Comparison of ENCODE assay signal across 19 cellular contexts in genomic region chr12:131142891-131143637, GRCh38.
DNase-seq lines count a peak whose midpoint lies in the region; ATAC-seq and TF ChIP-seq lines count a peak whose summit lies in the region.
"Had no signal": no experiment of that assay in that cellular context is flagged by ENCODE, and none has a peak within 500 bp of the region (broad histone marks: within the 10 kb centered on the region; RNA-seq: fewer than 3 reads in every experiment).

No MANE protein-coding gene starts in this region.

- no peak for DNase-seq in GM23338 (ENCODE audit: low spot score)
- peak; percentile 32 for DNase-seq in NCI-H2227 treated with DMSO at 0.1 percent for 48 hours (lab: John Stamatoyannopoulos, UW)
- no peak for DNase-seq in glutamatergic neuron
- peak; percentile 60 for DNase-seq in sigmoid colon
- DNase-seq in SIG-M5 (lab: John Stamatoyannopoulos, UW), result no peak
- no peak for DNase-seq in stimulated activated CD4-positive, alpha-beta T cell treated with anti-CD3 and anti-CD28 coated beads, Interleukin-12 subunit alpha, Interleukin-12 subunit beta, amount 100 ng/mL, for 4 hours
- DNase-seq: activated CD4-positive, alpha-beta T cell treated with anti-CD3 and anti-CD28 coated beads for 1 hour; activated naive CD4-positive, alpha-beta T cell treated with anti-CD3 and anti-CD28 coated beads, Interleukin-2, amount 10 ng/mL, durations not matched to agents 7 days and 5 days; dermis blood vessel endothelial cell; DMS53; mesendoderm; NCI-H1436; T-helper 9 cell; thyroid gland had no signal

- H3K27me3 Mint-ChIP-seq in GM23338 (ENCODE audit: insufficient read depth, low read depth, poor library complexity), result peaks cover 3% of the 10 kb centered on the region
- peaks cover 3% of the 10 kb centered on the region for H3K27me3 Mint-ChIP-seq in glutamatergic neuron (ENCODE audit: unreplicated experiment)
- H3K27me3 Mint-ChIP-seq: activated naive CD4-positive, alpha-beta T cell treated with anti-CD3 and anti-CD28 coated beads, Interleukin-2, amount 10 ng/mL, durations not matched to agents 7 days and 5 days had no signal

- H3K4me1 ChIP-seq in GM23338 (ENCODE audit: insufficient read depth), result no peaks in the 10 kb centered on the region
- H3K4me1 ChIP-seq in sigmoid colon, result peaks cover 0 to 8% (median 2%) of the 10 kb centered on the region in 4 donors
- H3K4me1 ChIP-seq: thyroid gland had no signal

- TF ChIP-seq CTCF in GM23338 (conservative IDR thresholded peaks at IDR 0.05; ENCODE audit: low read depth in 2 of 2) (no peak), glutamatergic neuron (IDR thresholded peaks at IDR 0.05; ENCODE audit: partially characterized antibody, unreplicated experiment) (no peak), sigmoid colon (IDR thresholded peaks at IDR 0.05) (no peak)

- no peaks in the 10 kb centered on the region for H3K36me3 ChIP-seq in GM23338 (ENCODE audit: insufficient read depth)
- H3K36me3 ChIP-seq in sigmoid colon, result no peaks in the 10 kb centered on the region
- H3K36me3 ChIP-seq: thyroid gland had no signal

- intact Hi-C loops in sigmoid colon (cut with DNase I), result no loop called here

- TF ChIP-seq EP300 in sigmoid colon (IDR thresholded peaks at IDR 0.05), result no peak

- no peaks in the 10 kb centered on the region for H3K79me2 ChIP-seq in GM23338 (replicated peaks; ENCODE audit: insufficient read depth)

- no peak overlapping the region for H3K4me2 ChIP-seq in GM23338
- H3K4me2 ChIP-seq: KMS-11 had no signal

- H3K9me2 ChIP-seq in GM23338 (ENCODE audit: insufficient read depth), result no peaks in the 10 kb centered on the region

- TF ChIP-seq POLR2A in sigmoid colon (IDR thresholded peaks at IDR 0.05), result no peak

- 67 to 69% methylated on average over 19 of the region's 19 CpGs for WGBS in sigmoid colon, 2 donors

- H3K9me3 Mint-ChIP-seq in GM23338 (no peaks in the 10 kb centered on the region), glutamatergic neuron (ENCODE audit: unreplicated experiment) (peaks cover 1% of the 10 kb centered on the region)
- H3K9me3 Mint-ChIP-seq: activated naive CD4-positive, alpha-beta T cell treated with anti-CD3 and anti-CD28 coated beads, Interleukin-2, amount 10 ng/mL, durations not matched to agents 7 days and 5 days had no signal

- H3K27ac ChIP-seq in GM23338 (ENCODE audit: low read depth), result no peak overlapping the region
- H3K27ac ChIP-seq in sigmoid colon, result peak overlapping the region in 1 of 4 donors; percentile 25
- H3K27ac ChIP-seq: C4-2B, HL-60, KMS-11, thyroid gland had no signal

- H4K20me1 ChIP-seq in GM23338 (replicated peaks; ENCODE audit: insufficient read depth), result no peaks in the 10 kb centered on the region

- H3K36me3 Mint-ChIP-seq in GM23338 (ENCODE audit: low read depth) (no peaks in the 10 kb centered on the region), glutamatergic neuron (ENCODE audit: unreplicated experiment) (no peaks in the 10 kb centered on the region)
- H3K36me3 Mint-ChIP-seq: activated naive CD4-positive, alpha-beta T cell treated with anti-CD3 and anti-CD28 coated beads, Interleukin-2, amount 10 ng/mL, durations not matched to agents 7 days and 5 days had no signal

- peak; percentile 58 for ATAC-seq in GM23338
- no peak for ATAC-seq in HG03520 (IDR thresholded peaks at IDR 0.05; ENCODE audit: unreplicated experiment)

- H3K4me1 Mint-ChIP-seq in GM23338 (peaks cover 7% of the 10 kb centered on the region), glutamatergic neuron (ENCODE audit: low read depth, unreplicated experiment) (peaks cover 17% of the 10 kb centered on the region)
- H3K4me1 Mint-ChIP-seq: activated naive CD4-positive, alpha-beta T cell treated with anti-CD3 and anti-CD28 coated beads, Interleukin-2, amount 10 ng/mL, durations not matched to agents 7 days and 5 days had no signal

- no peak overlapping the region for H3K4me3 ChIP-seq in GM23338
- no peak overlapping the region for H3K4me3 ChIP-seq in sigmoid colon
- H3K4me3 ChIP-seq: thyroid gland had no signal

- H3K27me3 ChIP-seq in GM23338 (ENCODE audit: insufficient read depth) (no peaks in the 10 kb centered on the region), sigmoid colon (no peaks in the 10 kb centered on the region)
- H3K27me3 ChIP-seq: esophagus muscularis mucosa, thyroid gland had no signal

- H3K27ac Mint-ChIP-seq in GM23338, result no peak overlapping the region
- no peak overlapping the region for H3K27ac Mint-ChIP-seq in glutamatergic neuron (ENCODE audit: unreplicated experiment)
- H3K27ac Mint-ChIP-seq: activated naive CD4-positive, alpha-beta T cell treated with anti-CD3 and anti-CD28 coated beads, Interleukin-2, amount 10 ng/mL, durations not matched to agents 7 days and 5 days had no signal

- H2AFZ ChIP-seq in GM23338, result peak overlapping the region; percentile 74; the same call in 1 of the 2 replicates

- no peaks in the 10 kb centered on the region for H3K9me3 ChIP-seq in sigmoid colon
- H3K9me3 ChIP-seq: esophagus muscularis mucosa, thyroid gland had no signal

- no peaks in the 10 kb centered on the region for H3F3A ChIP-seq in GM23338 (replicated peaks; ENCODE audit: low read depth)

- H3K4me3 Mint-ChIP-seq in GM23338 (no peak overlapping the region), glutamatergic neuron (ENCODE audit: unreplicated experiment) (peak overlapping the region; percentile 30)
- H3K4me3 Mint-ChIP-seq: activated naive CD4-positive, alpha-beta T cell treated with anti-CD3 and anti-CD28 coated beads, Interleukin-2, amount 10 ng/mL, durations not matched to agents 7 days and 5 days had no signal

TF ChIP-seq in GM23338, 12 proteins besides CTCF, POLR2A, EP300 and RAD21 (continues in another document):
- TF ChIP-seq CREB1 (CRISPR knock-in tag; IDR thresholded peaks at IDR 0.05; ENCODE audit: low read depth), result no peak
- no peak for TF ChIP-seq ZNF331 (CRISPR knock-in tag; IDR thresholded peaks at IDR 0.05; ENCODE audit: low read depth)
- no peak for TF ChIP-seq JUNB (IDR thresholded peaks at IDR 0.05; ENCODE audit: unreplicated experiment)
- TF ChIP-seq NANOG (IDR thresholded peaks at IDR 0.05; ENCODE audit: borderline replicate concordance), result no peak
- TF ChIP-seq ZNF114 (CRISPR knock-in tag; IDR thresholded peaks at IDR 0.05), result no peak
- TF ChIP-seq REST (IDR thresholded peaks at IDR 0.05; ENCODE audit: unreplicated experiment), result no peak

Comparison
In these comparisons a context has a peak if more than half of its experiments do, and no peak if none do; other contexts are left out.
1. DNase-seq: peak in NCI-H2227 treated with DMSO at 0.1 percent for 48 hours (single experiment) and sigmoid colon (single experiment); none in GM23338 (single experiment), glutamatergic neuron (single experiment), SIG-M5 (single experiment) and stimulated activated CD4-positive, alpha-beta T cell treated with anti-CD3 and anti-CD28 coated beads, Interleukin-12 subunit alpha, Interleukin-12 subunit beta, amount 100 ng/mL, for 4 hours (single experiment).